Comparison of ENCODE assay signal across 24 cellular contexts in the genomic region with DNA sequence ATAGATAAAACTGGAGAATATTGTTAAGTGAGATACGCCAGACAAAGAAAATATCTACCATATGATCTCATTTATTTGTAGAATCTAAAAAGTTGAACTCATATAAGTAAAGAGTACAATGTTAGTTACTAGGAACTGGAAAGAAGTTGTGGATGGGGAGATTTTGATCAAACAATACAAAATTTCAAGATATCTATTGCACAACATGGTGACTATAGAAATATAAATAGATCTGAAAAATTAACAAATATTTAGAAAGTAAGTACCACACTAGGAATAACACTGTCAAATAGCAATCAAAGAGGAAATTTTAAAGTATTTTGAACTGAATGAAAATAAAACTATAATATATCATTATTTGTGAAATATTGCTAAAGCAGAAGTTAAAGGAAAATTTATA.
"Had no signal": no experiment of that assay in that cellular context is flagged by ENCODE, and none has a peak within 500 bp of the region (broad histone marks: within the 10 kb centered on the region; RNA-seq: fewer than 3 reads in every experiment).

No MANE protein-coding gene starts in this region.

- H3K4me1 ChIP-seq: colonic mucosa, esophagus muscularis mucosa, esophagus squamous epithelium, foreskin keratinocyte, gastrocnemius medialis, gastroesophageal sphincter, heart left ventricle, heart right ventricle had no signal

- H3K27me3 ChIP-seq: colonic mucosa, dorsolateral prefrontal cortex, esophagus muscularis mucosa, esophagus squamous epithelium, gastrocnemius medialis, gastroesophageal sphincter, heart left ventricle, heart right ventricle had no signal

- DNase-seq: colonic mucosa; cortex of kidney; dermis blood vessel endothelial cell; dorsolateral prefrontal cortex; effector CD4-positive, alpha-beta T cell; effector CD8-positive, alpha-beta T cell; effector memory CD4-positive, alpha-beta T cell; effector memory CD8-positive, alpha-beta T cell; endodermal cell; erythroblast; esophagus squamous epithelium; foreskin fibroblast; foreskin keratinocyte; foreskin melanocyte; gastrocnemius medialis; glutamatergic neuron; head of caudate nucleus; heart left ventricle; heart right ventricle had no signal

- ATAC-seq: effector memory CD8-positive, alpha-beta T cell; esophagus mucosa; foreskin keratinocyte; gastrocnemius medialis; gastroesophageal sphincter; heart left ventricle; heart right ventricle had no signal

- H3K27ac ChIP-seq: colonic mucosa, coronary artery, dorsolateral prefrontal cortex, epithelial cell of prostate, esophagus muscularis mucosa, esophagus squamous epithelium, foreskin keratinocyte, gastrocnemius medialis, gastroesophageal sphincter, heart left ventricle, heart right ventricle had no signal

- H3K36me3 ChIP-seq: colonic mucosa, esophagus muscularis mucosa, esophagus squamous epithelium, gastrocnemius medialis, gastroesophageal sphincter, heart left ventricle, heart right ventricle had no signal

- H3K9me3 ChIP-seq: esophagus muscularis mucosa, esophagus squamous epithelium, gastrocnemius medialis, gastroesophageal sphincter, heart left ventricle had no signal

- H3K4me3 ChIP-seq: colonic mucosa, coronary artery, dorsolateral prefrontal cortex, esophagus muscularis mucosa, esophagus squamous epithelium, gastrocnemius medialis, gastroesophageal sphincter, heart left ventricle, heart right ventricle had no signal
